Comparison of ENCODE assay signal across 21 cellular contexts in the genomic region with DNA sequence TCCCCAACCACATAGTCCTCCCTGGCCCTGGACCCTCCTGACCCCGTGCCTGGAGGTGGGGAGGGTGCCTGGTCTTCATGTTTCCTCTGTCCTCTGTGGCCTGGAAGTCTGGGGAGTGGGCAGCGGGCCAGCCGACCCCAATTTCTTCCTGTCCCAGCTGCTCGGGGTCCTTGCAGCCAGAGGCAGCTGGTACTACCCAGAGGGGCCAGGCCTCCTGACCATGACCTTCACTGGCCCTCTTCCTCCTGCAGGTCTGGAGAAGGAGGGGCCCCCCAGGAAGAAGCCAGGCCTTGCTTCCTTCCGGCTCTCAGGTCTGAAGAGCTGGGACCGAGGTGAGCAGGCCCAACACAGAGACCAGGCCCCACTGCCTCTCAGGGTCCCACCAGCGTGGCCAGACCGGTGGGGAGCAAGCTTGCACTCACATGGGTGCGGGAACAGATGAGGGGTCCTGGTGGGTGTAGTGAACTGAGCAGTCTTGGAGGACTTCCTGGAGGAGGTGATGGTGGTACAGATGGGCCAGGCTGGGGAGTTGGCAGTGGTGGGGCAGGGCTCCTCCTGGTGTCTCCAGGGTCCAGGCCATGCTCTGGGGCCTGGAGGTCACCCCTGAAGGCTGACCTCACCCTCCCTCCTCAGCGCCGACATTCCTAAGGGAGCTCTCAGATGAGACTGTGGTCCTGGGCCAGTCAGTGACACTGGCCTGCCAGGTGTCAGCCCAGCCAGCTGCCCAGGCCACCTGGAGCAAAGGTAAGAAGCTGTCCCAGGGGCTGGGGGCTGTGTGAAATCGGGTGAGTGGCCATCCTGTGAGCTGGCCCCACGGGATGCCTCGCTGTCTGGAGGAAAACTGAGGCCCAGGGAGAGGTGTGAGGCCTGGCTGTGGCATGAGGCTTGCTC. TPM values are rescaled to one million over a fixed set of nuclear protein-coding genes. Genes with fewer than 3 reads are reported as not detected.
A peak's percentile ranks its signal among the peaks of the same experiment; 100 is the strongest.
DNase-seq lines count a peak whose midpoint lies in the region; ATAC-seq and TF ChIP-seq lines count a peak whose summit lies in the region.
"Had no signal": no experiment of that assay in that cellular context is flagged by ENCODE, and none has a peak within 500 bp of the region (broad histone marks: within the 10 kb centered on the region; RNA-seq: fewer than 3 reads in every experiment).

No MANE protein-coding gene starts in this region.

- TF ChIP-seq CTCF in HEK293 (tag by site-specific recombination; IDR thresholded peaks at IDR 0.05) (no peak), dorsolateral prefrontal cortex (IDR thresholded peaks at IDR 0.05 in 54 of 56, conservative IDR thresholded peaks at IDR 0.05 in 2 of 56; ENCODE audit: low read depth in 1 of 56, partially characterized antibody in 56 of 56) (no peak), left lung (IDR thresholded peaks at IDR 0.05) (no peak), brain microvascular endothelial cell (IDR thresholded peaks at IDR 0.05; ENCODE audit: low read depth, low read length, missing control alignments) (no peak)

- ATAC-seq in left lung (no peak), GM21447 (IDR thresholded peaks at IDR 0.05; ENCODE audit: unreplicated experiment) (no peak)
- ATAC-seq: activated CD4-positive, alpha-beta T cell treated with anti-CD3 and anti-CD28 coated beads for 36 hours; activated CD8-positive, alpha-beta memory T cell treated with anti-CD3 and anti-CD28 coated beads, Interleukin-2, amount 10 ng/mL, durations not matched to agents 7 days and 5 days; PC-3; SK-N-SH treated with all-trans-retinoic acid at 6 μM for 48 hours had no signal

- intact Hi-C loops in dorsolateral prefrontal cortex (cut with DNase I) (no loop called here), left lung (cut with DNase I) (no loop called here)

- CTCF ChIA-PET in HEK293 (lab: Yijun Ruan, JAX): interaction anchor here (0.6 to 0.7 kb wide), 2 partner anchors 19 to 321 kb away, joined by 3 read pairs; no protein-coding TSS in a partner anchor

- no peak overlapping the region for H3K4me3 ChIP-seq in HEK293 (ENCODE audit: low read depth, low read length)
- H3K4me3 ChIP-seq in dorsolateral prefrontal cortex: no peak overlapping the region
- no peak overlapping the region for H3K4me3 ChIP-seq in left lung
- no peak overlapping the region for H3K4me3 ChIP-seq in brain microvascular endothelial cell (ENCODE audit: low read depth, low read length)
- H3K4me3 ChIP-seq: BLaER1 had no signal

- H3K9me3 ChIP-seq in HEK293 (ENCODE audit: control insufficient read depth, insufficient read depth, low read depth, low read length) (no peaks in the 10 kb centered on the region), left lung (no peaks in the 10 kb centered on the region)
- H3K9me3 ChIP-seq: BLaER1 had no signal

- H3K27me3 ChIP-seq in dorsolateral prefrontal cortex: no peaks in the 10 kb centered on the region
- H3K27me3 ChIP-seq in left lung: peaks cover 0 to 20% of the 10 kb centered on the region in 2 donors
- H3K27me3 ChIP-seq in brain microvascular endothelial cell (replicated peaks): no peaks in the 10 kb centered on the region

- in situ Hi-C loops in brain microvascular endothelial cell (cut with HindIII; ENCODE audit: low pct_ligation_motif_present, low sequenced_read_pairs): no loop called here

- H3K27ac ChIP-seq in HEK293 (ENCODE audit: extremely low read depth, low read depth, low read length): no peak overlapping the region
- peak overlapping the region in 33 of 59 donors; percentile 12 to 95 (median 66) for H3K27ac ChIP-seq in dorsolateral prefrontal cortex
- no peak overlapping the region for H3K27ac ChIP-seq in left lung
- H3K27ac ChIP-seq in substantia nigra (ENCODE audit: low read depth, low read length, poor library complexity, severe bottlenecking): peak overlapping the region; percentile 9
- no peak overlapping the region for H3K27ac ChIP-seq in brain microvascular endothelial cell
- H3K27ac ChIP-seq: BLaER1 had no signal

- H3K36me3 ChIP-seq in HEK293 (ENCODE audit: control insufficient read depth in 2 of 2, insufficient read depth in 1 of 2, low read length in 2 of 2) (no peaks in the 10 kb centered on the region), left lung (no peaks in the 10 kb centered on the region), brain microvascular endothelial cell (replicated peaks) (no peaks in the 10 kb centered on the region)
- H3K36me3 ChIP-seq: BLaER1 had no signal

- peaks cover 2% of the 10 kb centered on the region; the same call in 1 of the 2 replicates for H3K4me1 ChIP-seq in HEK293 (ENCODE audit: control insufficient read depth, insufficient read depth, low read length)
- peaks cover 0 to 3% of the 10 kb centered on the region in 2 donors for H3K4me1 ChIP-seq in left lung

- POLR2A ChIA-PET in HEK293 (lab: Yijun Ruan, JAX): no interaction called here

- DNase-seq in dorsolateral prefrontal cortex (peak in 2 of 10 donors; percentile 37 to 46), left lung (peak; percentile 28 to 66), substantia nigra (lab: John Stamatoyannopoulos, UW) (no peak), NCI-H748 (lab: John Stamatoyannopoulos, UW; ENCODE audit: unreplicated experiment) (no peak), putamen (ENCODE audit: low spot score) (no peak), brain microvascular endothelial cell (no peak)
- DNase-seq: activated CD4-positive, alpha-beta T cell treated with anti-CD3 and anti-CD28 coated beads for 36 hours; activated CD8-positive, alpha-beta memory T cell treated with anti-CD3 and anti-CD28 coated beads, Interleukin-2, amount 10 ng/mL, durations not matched to agents 7 days and 5 days; activated gamma-delta T cell treated with Interleukin-2 at 50 U/mL for 16 hours; DMS153; erythroblast; Karpas-422; NCI-H1092; NCI-H526 treated with DMSO at 0.1 percent for 48 hours; PC-3; stimulated activated CD4-positive, alpha-beta T cell treated with anti-CD3 and anti-CD28 coated beads, Interleukin-2, amount 100 ng/mL, for 48 hours had no signal

TF ChIP-seq in HEK293, 187 proteins besides CTCF, POLR2A, EP300 and RAD21:
- TF ChIP-seq ZNF664 (tag by site-specific recombination; IDR thresholded peaks at IDR 0.05): no peak
- TF ChIP-seq, protein P1, sequence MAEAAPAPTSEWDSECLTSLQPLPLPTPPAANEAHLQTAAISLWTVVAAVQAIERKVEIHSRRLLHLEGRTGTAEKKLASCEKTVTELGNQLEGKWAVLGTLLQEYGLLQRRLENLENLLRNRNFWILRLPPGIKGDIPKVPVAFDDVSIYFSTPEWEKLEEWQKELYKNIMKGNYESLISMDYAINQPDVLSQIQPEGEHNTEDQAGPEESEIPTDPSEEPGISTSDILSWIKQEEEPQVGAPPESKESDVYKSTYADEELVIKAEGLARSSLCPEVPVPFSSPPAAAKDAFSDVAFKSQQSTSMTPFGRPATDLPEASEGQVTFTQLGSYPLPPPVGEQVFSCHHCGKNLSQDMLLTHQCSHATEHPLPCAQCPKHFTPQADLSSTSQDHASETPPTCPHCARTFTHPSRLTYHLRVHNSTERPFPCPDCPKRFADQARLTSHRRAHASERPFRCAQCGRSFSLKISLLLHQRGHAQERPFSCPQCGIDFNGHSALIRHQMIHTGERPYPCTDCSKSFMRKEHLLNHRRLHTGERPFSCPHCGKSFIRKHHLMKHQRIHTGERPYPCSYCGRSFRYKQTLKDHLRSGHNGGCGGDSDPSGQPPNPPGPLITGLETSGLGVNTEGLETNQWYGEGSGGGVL (tag by site-specific recombination; IDR thresholded peaks at IDR 0.05): no peak
- no peak for TF ChIP-seq HOXD13 (CRISPR knock-in tag; IDR thresholded peaks at IDR 0.05; ENCODE audit: borderline replicate concordance)
- 0 out of 2 replicates have a peak, but pooled peaks have one; percentile 38 for TF ChIP-seq ZNF121 (tag by site-specific recombination; IDR thresholded peaks at IDR 0.05)
- TF ChIP-seq SP7 (tag by site-specific recombination; IDR thresholded peaks at IDR 0.05): 0 out of 2 replicates have a peak, but pooled peaks have one; percentile 14
- TF ChIP-seq, protein P2, sequence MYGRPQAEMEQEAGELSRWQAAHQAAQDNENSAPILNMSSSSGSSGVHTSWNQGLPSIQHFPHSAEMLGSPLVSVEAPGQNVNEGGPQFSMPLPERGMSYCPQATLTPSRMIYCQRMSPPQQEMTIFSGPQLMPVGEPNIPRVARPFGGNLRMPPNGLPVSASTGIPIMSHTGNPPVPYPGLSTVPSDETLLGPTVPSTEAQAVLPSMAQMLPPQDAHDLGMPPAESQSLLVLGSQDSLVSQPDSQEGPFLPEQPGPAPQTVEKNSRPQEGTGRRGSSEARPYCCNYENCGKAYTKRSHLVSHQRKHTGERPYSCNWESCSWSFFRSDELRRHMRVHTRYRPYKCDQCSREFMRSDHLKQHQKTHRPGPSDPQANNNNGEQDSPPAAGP (tag by site-specific recombination; IDR thresholded peaks at IDR 0.05): peak; percentile 28; the same call in 1 of the 2 replicates
- TF ChIP-seq ZNF155 (tag by site-specific recombination; IDR thresholded peaks at IDR 0.05): no peak
- 0 out of 2 replicates have a peak, but pooled peaks have one; percentile 12 for TF ChIP-seq BCL11A (tag by site-specific recombination; IDR thresholded peaks at IDR 0.05; ENCODE audit: low read depth)
- no peak for TF ChIP-seq ZNF132 (tag by site-specific recombination; IDR thresholded peaks at IDR 0.05; ENCODE audit: borderline replicate concordance)

RNA-seq across cellular contexts. Expression of a gene that starts 32.7 kb away (rescaled TPM):
- total RNA-seq in dorsolateral prefrontal cortex (10 to 100 TPM; 15.7 to 36.4 (median 25.3) TPM), left lung (10 to 100 TPM; 21.5 to 27.1 TPM)

RNA-seq across cellular contexts. Expression of a gene that starts 42.7 kb away (rescaled TPM):
- total RNA-seq in dorsolateral prefrontal cortex: 10 to 100 TPM in 116 of 120 experiments, 1 to 10 TPM in 4; 8.5 to 40.4 (median 21.4) TPM
- total RNA-seq in left lung: 1 to 10 TPM; 1.3 to 2.9 TPM
- total RNA-seq: dermis blood vessel endothelial cell, PC-3 had no signal

Comparison
In these comparisons a context has a peak if more than half of its experiments do, and no peak if none do; other contexts are left out.
1. H3K27ac ChIP-seq: peak in dorsolateral prefrontal cortex (33 of 59) and substantia nigra (single experiment); none in HEK293 (single experiment), left lung (0 of 2) and brain microvascular endothelial cell (single experiment).
2. DNase-seq: peak in left lung (2 of 2); none in substantia nigra (0 of 49), NCI-H748 (single experiment), putamen (single experiment) and brain microvascular endothelial cell (single experiment).